Comparison of ENCODE assay signal across 9 cellular contexts in the genomic region with DNA sequence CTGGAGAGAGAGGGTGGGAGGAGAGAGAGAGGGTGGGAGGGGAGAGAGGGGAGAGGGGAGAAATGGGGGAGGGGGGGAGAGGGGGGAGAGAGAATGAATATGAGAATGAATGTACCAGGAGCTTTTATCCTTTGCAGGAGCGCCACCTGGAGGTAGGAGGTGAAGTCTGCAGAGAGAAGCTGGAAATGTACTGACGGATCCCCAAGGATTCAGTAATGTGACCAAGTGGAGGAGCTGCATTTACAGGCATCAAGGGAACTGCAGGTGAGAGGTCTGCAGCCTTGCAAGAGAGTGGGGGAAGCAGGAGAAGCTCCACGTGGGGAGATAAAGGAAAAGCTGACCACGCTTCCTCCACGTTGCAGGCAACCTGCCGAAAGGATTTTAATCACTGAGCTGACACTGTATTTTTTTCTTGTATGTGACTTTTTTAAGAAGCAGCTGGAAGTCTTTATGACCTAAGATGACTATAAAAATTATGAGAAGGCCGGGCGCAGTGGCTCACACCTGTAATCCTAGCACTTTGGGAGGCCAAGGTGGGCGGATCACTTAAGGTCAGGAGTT. TPM values are rescaled to one million over a fixed set of nuclear protein-coding genes. Genes with fewer than 3 reads are reported as not detected.
DNase-seq lines count a peak whose midpoint lies in the region; ATAC-seq and TF ChIP-seq lines count a peak whose summit lies in the region.
"Had no signal": no experiment of that assay in that cellular context is flagged by ENCODE, and none has a peak within 500 bp of the region (broad histone marks: within the 10 kb centered on the region; RNA-seq: fewer than 3 reads in every experiment).

No MANE protein-coding gene starts in this region.

- no peak overlapping the region for H2BK12ac ChIP-seq in neuronal stem cell (ENCODE audit: low read length)

- intact Hi-C loops in heart left ventricle (cut with DNase I) = loop anchor here in 7 of 10 donors (2.0 to 10.0 kb wide), 6 partner anchors 189 to 238 kb away; no protein-coding TSS in a partner anchor
- intact Hi-C loops in Right ventricle myocardium inferior (cut with DNase I) = loop anchor here (10.0 kb wide), 1 partner anchor 225 kb away; no protein-coding TSS in a partner anchor
- intact Hi-C loops in esophagus muscularis mucosa (cut with DNase I) = no loop called here
- intact Hi-C loops in transverse colon (cut with DNase I; ENCODE audit: low total_unique reads) = no loop called here

- H3K18ac ChIP-seq in neuronal stem cell (ENCODE audit: low read length) = no peak overlapping the region

- in situ Hi-C loops in transverse colon (cut with MboI; ENCODE audit: low pct_ligation_motif_present in 1 of 4, low pct_unique_long_range_greater_than_20kb in 1 of 4, low sequenced_read_pairs in 3 of 4) = loop anchor here (10.0 to 25.0 kb wide), 3 partner anchors 135 to 218 kb away; a partner anchor contains a TSS

- H3K27ac ChIP-seq in heart left ventricle = no peak overlapping the region
- no peak overlapping the region for H3K27ac ChIP-seq in esophagus muscularis mucosa (replicated peaks in 1 of 4)
- H3K27ac ChIP-seq in neuronal stem cell (replicated peaks; ENCODE audit: low read length) = no peak overlapping the region
- no peak overlapping the region for H3K27ac ChIP-seq in transverse colon

- H3K36me3 ChIP-seq in heart left ventricle (no peaks in the 10 kb centered on the region), esophagus muscularis mucosa (no peaks in the 10 kb centered on the region), neuronal stem cell (replicated peaks in 1 of 2; ENCODE audit: control insufficient read depth in 2 of 2, insufficient read depth in 2 of 2, low read length in 2 of 2) (no peaks in the 10 kb centered on the region), transverse colon (no peaks in the 10 kb centered on the region)

- TF ChIP-seq CTCF in heart left ventricle (IDR thresholded peaks at IDR 0.05) (peak; percentile 25 to 59 (median 52)), esophagus muscularis mucosa (IDR thresholded peaks at IDR 0.05) (peak in 2 of 3 experiments; percentile 47 to 59), transverse colon (IDR thresholded peaks at IDR 0.05) (peak; percentile 21 to 66 (median 47))

- H2AFZ ChIP-seq in neuronal stem cell (ENCODE audit: low read length) = no peak overlapping the region

- H4K8ac ChIP-seq in neuronal stem cell (ENCODE audit: low read depth, low read length) = no peak overlapping the region

- no peak overlapping the region for H3K14ac ChIP-seq in neuronal stem cell (ENCODE audit: low read length)

- H3K4me2 ChIP-seq in neuronal stem cell (ENCODE audit: insufficient read depth, low read length, poor library complexity, severe bottlenecking) = no peak overlapping the region

- H3K4ac ChIP-seq in neuronal stem cell (ENCODE audit: low read length) = no peak overlapping the region

- TF ChIP-seq POLR2A in heart left ventricle (IDR thresholded peaks at IDR 0.05) (no peak), esophagus muscularis mucosa (IDR thresholded peaks at IDR 0.05; ENCODE audit: low read depth) (no peak), transverse colon (IDR thresholded peaks at IDR 0.05) (no peak)

- no peak overlapping the region for H2BK15ac ChIP-seq in neuronal stem cell (ENCODE audit: low read length)

- DNase-seq in heart left ventricle (peak in 3 of 5 donors; percentile 25 to 55 (median 50)), Right ventricle myocardium inferior (ENCODE audit: missing footprints) (no peak), NCI-H526 treated with DMSO at 0.1 percent for 48 hours (lab: John Stamatoyannopoulos, UW) (peak; percentile 91), esophagus muscularis mucosa (ENCODE audit: extremely low spot score) (no peak), neuronal stem cell (ENCODE audit: low spot score) (peak; percentile 65), transverse colon (peak; percentile 53)
- peak; percentile 46 for DNase-seq in activated CD8-positive, alpha-beta memory T cell treated with anti-CD3 and anti-CD28 coated beads, Interleukin-2, amount 50 U/mL, for 4 hours

- H3K4me1 ChIP-seq in heart left ventricle (peaks cover 0 to 6% (median 0%) of the 10 kb centered on the region in 12 donors), esophagus muscularis mucosa (no peaks in the 10 kb centered on the region), neuronal stem cell (ENCODE audit: control insufficient read depth in 2 of 2, insufficient read depth in 1 of 2, low read depth in 1 of 2, low read length in 2 of 2) (peaks cover 3 to 4% of the 10 kb centered on the region in 2 donors), transverse colon (no peaks in the 10 kb centered on the region)

- no peak overlapping the region for H2BK120ac ChIP-seq in neuronal stem cell (ENCODE audit: low read depth, low read length)

- H3K79me1 ChIP-seq in neuronal stem cell (ENCODE audit: low read depth, low read length) = no peaks in the 10 kb centered on the region

- H3K9ac ChIP-seq in neuronal stem cell (ENCODE audit: low read depth, low read length, poor library complexity) = no peak overlapping the region

- H3K9me3 ChIP-seq in heart left ventricle (no peaks in the 10 kb centered on the region), esophagus muscularis mucosa (no peaks in the 10 kb centered on the region), neuronal stem cell (replicated peaks in 1 of 2; ENCODE audit: control insufficient read depth in 2 of 2, insufficient read depth in 1 of 2, low read depth in 1 of 2, low read length in 2 of 2) (no peaks in the 10 kb centered on the region), transverse colon (no peaks in the 10 kb centered on the region)

- H3K27me3 ChIP-seq in heart left ventricle (peaks cover 0 to 31% (median 4%) of the 10 kb centered on the region in 9 donors), esophagus muscularis mucosa (peaks cover 0 to 78% (median under 1%) of the 10 kb centered on the region in 4 donors), neuronal stem cell (ENCODE audit: control insufficient read depth in 3 of 3, insufficient read depth in 3 of 3, low read depth in 1 of 3, low read length in 3 of 3) (no peaks in the 10 kb centered on the region), transverse colon (peaks cover 28% of the 10 kb centered on the region)

- H3K23ac ChIP-seq in neuronal stem cell (ENCODE audit: low read depth, low read length, poor library complexity) = no peak overlapping the region

- 36 to 41% (median 39%) methylated on average over 9 of the region's 9 CpGs for WGBS in heart left ventricle, 4 donors
- 36% methylated on average over 9 of the region's 9 CpGs for WGBS in esophagus muscularis mucosa
- no CpG with 5 or more reads among the region's 9 CpGs for WGBS in neuronal stem cell (ENCODE audit: extremely low coverage in 2 of 2, insufficient read length in 2 of 2, insufficient replicate concordance in 1 of 2), 2 donors
- 0 to 22% methylated on average over 2 to 9 of the region's 9 CpGs for WGBS in transverse colon (ENCODE audit: low coverage in 1 of 2), 2 donors

- H4K91ac ChIP-seq in neuronal stem cell (ENCODE audit: low read depth, low read length, poor library complexity) = no peak overlapping the region

- TF ChIP-seq EP300 in esophagus muscularis mucosa (IDR thresholded peaks at IDR 0.05) (no peak), transverse colon (IDR thresholded peaks at IDR 0.05; ENCODE audit: low read depth) (no peak)

- H3K4me3 ChIP-seq in heart left ventricle (no peak overlapping the region), esophagus muscularis mucosa (no peak overlapping the region), neuronal stem cell (ENCODE audit: low read length in 2 of 2) (no peak overlapping the region), transverse colon (no peak overlapping the region)

- ATAC-seq in heart left ventricle (peak in 1 of 4 donors; percentile 44), Right ventricle myocardium inferior (no peak), HG02610 (IDR thresholded peaks at IDR 0.05; ENCODE audit: unreplicated experiment) (no peak)

- no peak overlapping the region for H2AK5ac ChIP-seq in neuronal stem cell (ENCODE audit: low read depth, low read length)

- no peak overlapping the region for H2BK5ac ChIP-seq in neuronal stem cell (ENCODE audit: low read length)

RNA-seq across cellular contexts. Expression of a gene that starts 33.7 kb away (rescaled TPM):
- total RNA-seq in heart left ventricle = 1 to 10 TPM in 1 of 9 donors, under 1 TPM in 2, not detected in 6; 0.49 to 1.3 (median 0.86) TPM
- not detected for polyA plus RNA-seq in heart left ventricle
- total RNA-seq in Right ventricle myocardium inferior = not detected
- under 1 TPM in 1 of 4 donors, not detected in 3; 0.33 TPM for total RNA-seq in esophagus muscularis mucosa
- polyA plus RNA-seq in neuronal stem cell (2013, experiment 1 of 2) = 0.45 TPM
- polyA plus RNA-seq in neuronal stem cell (2013, experiment 2 of 2) = 0.36 TPM
- not detected for total RNA-seq in transverse colon

RNA-seq across cellular contexts. Expression of a gene that starts 38.6 kb away (rescaled TPM):
- total RNA-seq in heart left ventricle (not detected), Right ventricle myocardium inferior (not detected), esophagus muscularis mucosa (not detected), transverse colon (not detected)
- not detected for polyA plus RNA-seq in heart left ventricle
- polyA plus RNA-seq in neuronal stem cell (2013, experiment 1 of 2) = 4.0 TPM
- 3.9 TPM for polyA plus RNA-seq in neuronal stem cell (2013, experiment 2 of 2)
- total RNA-seq: mononuclear cell had no signal

RNA-seq across cellular contexts. Expression of a gene that starts 51.2 kb away (rescaled TPM):
- not detected for total RNA-seq in heart left ventricle
- not detected for polyA plus RNA-seq in heart left ventricle
- total RNA-seq in Right ventricle myocardium inferior = not detected
- not detected for total RNA-seq in esophagus muscularis mucosa
- not detected for polyA plus RNA-seq in neuronal stem cell (2013, experiment 1 of 2)
- polyA plus RNA-seq in neuronal stem cell (2013, experiment 2 of 2) = not detected
- not detected for total RNA-seq in transverse colon

Comparison
In these comparisons a context has a peak if more than half of its experiments do, and no peak if none do; other contexts are left out.
1. DNase-seq: peak in heart left ventricle (3 of 5), NCI-H526 treated with DMSO at 0.1 percent for 48 hours (single experiment), activated CD8-positive, alpha-beta memory T cell treated with anti-CD3 and anti-CD28 coated beads, Interleukin-2, amount 50 U/mL, for 4 hours (single experiment), neuronal stem cell (single experiment) and transverse colon (single experiment); none in Right ventricle myocardium inferior (single experiment) and esophagus muscularis mucosa (single experiment).
2. intact Hi-C loops: an anchor here in heart left ventricle (2.0 to 10.0 kb wide) and Right ventricle myocardium inferior (10.0 kb wide); none called in esophagus muscularis mucosa and transverse colon.
3. Peak in every context shown above with its lines, with median percentiles within 50 percentile points of each other: CTCF ChIP-seq.